17 cellular contexts compared by ENCODE assay signal in genomic region chr16:16036359-16036792, GRCh38.
"Had no signal": no experiment of that assay in that cellular context is flagged by ENCODE, and none has a peak within 500 bp of the region (broad histone marks: within the 10 kb centered on the region; RNA-seq: fewer than 3 reads in every experiment).

No MANE protein-coding gene starts in this region.

- H3K9me3 ChIP-seq: colonic mucosa, esophagus muscularis mucosa, sigmoid colon, spleen, testis had no signal

- H3K27ac ChIP-seq: colonic mucosa, esophagus muscularis mucosa, sigmoid colon, spleen, testis had no signal

- H3K9me3 Mint-ChIP-seq: activated B cell treated with CpG ODN at 0.5 μM for 24 hours; activated CD8-positive, alpha-beta T cell treated with anti-CD3 and anti-CD28 coated beads for 36 hours; activated T-cell treated with anti-CD3 and anti-CD28 coated beads, Interleukin-2, amount 50 U/mL, for 4 hours; nephron; stimulated activated naive CD8-positive, alpha-beta T cell treated with anti-CD3 and anti-CD28 coated beads, Interleukin-15, Interleukin-2, amounts not matched to agents 100 ng/mL and 50 ng/mL, for 24 hours; T-helper 1 cell treated with Interleukin-12 subunit alpha and Interleukin-12 subunit beta and Interleukin-4 antibody, amounts not matched to agents 30 μg/mL and 1 μg/mL, for 36 hours had no signal

- H3K4me3 Mint-ChIP-seq: activated B cell treated with CpG ODN at 0.5 μM for 24 hours; activated CD8-positive, alpha-beta T cell treated with anti-CD3 and anti-CD28 coated beads for 36 hours; activated T-cell treated with anti-CD3 and anti-CD28 coated beads, Interleukin-2, amount 50 U/mL, for 4 hours; nephron; stimulated activated naive CD8-positive, alpha-beta T cell treated with anti-CD3 and anti-CD28 coated beads, Interleukin-15, Interleukin-2, amounts not matched to agents 100 ng/mL and 50 ng/mL, for 24 hours; T-helper 1 cell treated with Interleukin-12 subunit alpha and Interleukin-12 subunit beta and Interleukin-4 antibody, amounts not matched to agents 30 μg/mL and 1 μg/mL, for 36 hours had no signal

- H3K27me3 ChIP-seq: colonic mucosa, esophagus muscularis mucosa, sigmoid colon, spleen, testis had no signal

- H3K27me3 Mint-ChIP-seq: activated B cell treated with CpG ODN at 0.5 μM for 24 hours; activated CD8-positive, alpha-beta T cell treated with anti-CD3 and anti-CD28 coated beads for 36 hours; stimulated activated naive CD8-positive, alpha-beta T cell treated with anti-CD3 and anti-CD28 coated beads, Interleukin-15, Interleukin-2, amounts not matched to agents 100 ng/mL and 50 ng/mL, for 24 hours had no signal

- H3K27ac Mint-ChIP-seq: activated B cell treated with CpG ODN at 0.5 μM for 24 hours; activated CD8-positive, alpha-beta T cell treated with anti-CD3 and anti-CD28 coated beads for 36 hours; nephron; stimulated activated naive CD8-positive, alpha-beta T cell treated with anti-CD3 and anti-CD28 coated beads, Interleukin-15, Interleukin-2, amounts not matched to agents 100 ng/mL and 50 ng/mL, for 24 hours; T-helper 1 cell treated with Interleukin-12 subunit alpha and Interleukin-12 subunit beta and Interleukin-4 antibody, amounts not matched to agents 30 μg/mL and 1 μg/mL, for 36 hours had no signal

- H3K4me1 ChIP-seq: colonic mucosa, testis had no signal

- H3K4me1 Mint-ChIP-seq: nephron had no signal

- DNase-seq: activated B cell treated with CpG ODN at 0.5 μM for 24 hours; activated CD4-positive, alpha-beta T cell treated with anti-CD3 and anti-CD28 coated beads for 48 hours; activated CD8-positive, alpha-beta T cell treated with anti-CD3 and anti-CD28 coated beads for 36 hours; activated effector memory CD4-positive, alpha-beta T cell treated with Interleukin-2 at 50 U/mL for 16 hours; activated naive CD4-positive, alpha-beta T cell treated with anti-CD3 and anti-CD28 coated beads, Interleukin-2, amount 50 U/mL, for 16 hours; activated T-cell treated with anti-CD3 and anti-CD28 coated beads, Interleukin-2, amount 50 U/mL, for 4 hours; central memory CD4-positive, alpha-beta T cell; colonic mucosa; kidney glomerular epithelial cell; left ventricle myocardium superior; sigmoid colon; spleen; testis had no signal

- H3K4me3 ChIP-seq: colonic mucosa, esophagus muscularis mucosa, sigmoid colon, spleen, testis had no signal
